ENCODE assay signal across 18 cellular contexts in genomic region chr3:127375151-127375937, GRCh38.
DNase-seq lines count a peak whose midpoint lies in the region; TF ChIP-seq lines count a peak whose summit lies in the region.
"Had no signal": no experiment of that assay in that cellular context is flagged by ENCODE, and none has a peak within 500 bp of the region (broad histone marks: within the 10 kb centered on the region; RNA-seq: fewer than 3 reads in every experiment).

No MANE protein-coding gene starts in this region.

- peaks cover 36% of the 10 kb centered on the region for H3K4me1 Mint-ChIP-seq in brain
- H3K4me1 Mint-ChIP-seq: B cell, CD14-positive monocyte had no signal

- intact Hi-C loops in spleen (cut with DNase I; ENCODE audit: low total_unique reads): no loop called here

- in situ Hi-C loops in GM13977 (cut with MboI; ENCODE audit: low pct_unique_long_range_greater_than_20kb, low sequenced_read_pairs, unreplicated experiment): no loop called here

- no peak overlapping the region for H3K27ac ChIP-seq in spleen
- H3K27ac ChIP-seq: A549, Peyer's patch, SJCRH30 had no signal

- no peak overlapping the region for H3K4me3 ChIP-seq in spleen
- H3K4me3 ChIP-seq: A549, MG63, Peyer's patch, SJCRH30 had no signal

- H3K9me3 ChIP-seq in spleen: peaks cover 0 to 13% (median 8%) of the 10 kb centered on the region in 8 donors
- H3K9me3 ChIP-seq: A549, MG63, Peyer's patch, SJCRH30 had no signal

- no peaks in the 10 kb centered on the region for H3K36me3 ChIP-seq in spleen
- H3K36me3 ChIP-seq: MG63, Peyer's patch, SJCRH30 had no signal

- H3K9me3 Mint-ChIP-seq in brain: peaks cover 4 to 13% (median 7%) of the 10 kb centered on the region in 5 experiments

- no peak overlapping the region for H3K4me3 Mint-ChIP-seq in brain
- H3K4me3 Mint-ChIP-seq: B cell, CD14-positive monocyte had no signal

- peak overlapping the region in 3 of 5 experiments; percentile 36 to 73 (median 73) for H3K27ac Mint-ChIP-seq in brain
- H3K27ac Mint-ChIP-seq: B cell, CD14-positive monocyte had no signal

- H3K27me3 ChIP-seq in spleen (replicated peaks in 1 of 7): peaks cover 0 to 30% (median 0%) of the 10 kb centered on the region in 7 donors
- H3K27me3 ChIP-seq: Peyer's patch had no signal

- no peaks in the 10 kb centered on the region for H3K36me3 Mint-ChIP-seq in brain
- H3K36me3 Mint-ChIP-seq: CD14-positive monocyte had no signal

- no peak for TF ChIP-seq CTCF in brain (conservative IDR thresholded peaks at IDR 0.05)
- no peak for TF ChIP-seq CTCF in spleen (IDR thresholded peaks at IDR 0.05 in 8 of 11, conservative IDR thresholded peaks at IDR 0.05 in 3 of 11)
- TF ChIP-seq CTCF in GM13977 (IDR thresholded peaks at IDR 0.05; ENCODE audit: extremely low read depth, insufficient read depth, missing control alignments): no peak

- DNase-seq in NCI-H524 treated with DMSO at 0.1 percent for 48 hours (lab: John Stamatoyannopoulos, UW): peak; percentile 39
- peak; percentile 75 for DNase-seq in mesenteric fat pad (ENCODE audit: low spot score)
- peak; percentile 65 for DNase-seq in spleen
- no peak for DNase-seq in activated T-cell treated with anti-CD3 and anti-CD28 coated beads, Interleukin-2, amount 50 U/mL, for 1 hour
- no peak for DNase-seq in GM13977 (ENCODE audit: low spot score)
- DNase-seq in stimulated activated CD4-positive, alpha-beta T cell treated with anti-CD3 and anti-CD28 coated beads, Interleukin-2, amount 100 ng/mL, for 24 hours: no peak
- DNase-seq: DMS53, GDM1, MG63, NCI-H1417, NCI-H187, NCI-H774, SJCRH30 had no signal

- no peak for TF ChIP-seq POLR2A in spleen (IDR thresholded peaks at IDR 0.05)

- H3K27me3 Mint-ChIP-seq in brain: no peaks in the 10 kb centered on the region

- WGBS in spleen, 5 donors: 76 to 82% (median 80%) methylated on average over 12 to 13 of the region's 13 CpGs

- no peaks in the 10 kb centered on the region for H3K4me1 ChIP-seq in spleen
- H3K4me1 ChIP-seq: A549, Peyer's patch, SJCRH30 had no signal

Comparison
In these comparisons a context has a peak if more than half of its experiments do, and no peak if none do; other contexts are left out.
1. DNase-seq: peak in NCI-H524 treated with DMSO at 0.1 percent for 48 hours (single experiment), mesenteric fat pad (single experiment) and spleen (single experiment); none in activated T-cell treated with anti-CD3 and anti-CD28 coated beads, Interleukin-2, amount 50 U/mL, for 1 hour (single experiment), GM13977 (single experiment) and stimulated activated CD4-positive, alpha-beta T cell treated with anti-CD3 and anti-CD28 coated beads, Interleukin-2, amount 100 ng/mL, for 24 hours (0 of 2).